In genomic region chr7:131948434-131949053, GRCh38 we compare ENCODE assay signal across 14 cellular contexts.
A peak's percentile ranks its signal among the peaks of the same experiment; 100 is the strongest.
DNase-seq lines count a peak whose midpoint lies in the region; ATAC-seq and TF ChIP-seq lines count a peak whose summit lies in the region.
"Had no signal": no experiment of that assay in that cellular context is flagged by ENCODE, and none has a peak within 500 bp of the region (broad histone marks: within the 10 kb centered on the region; RNA-seq: fewer than 3 reads in every experiment).

No MANE protein-coding gene starts in this region.

- H3K27ac ChIP-seq in HEK293 (ENCODE audit: extremely low read depth, low read depth, low read length) (no peak overlapping the region), VCaP (peak overlapping the region; percentile 95), thoracic aorta (peak overlapping the region; percentile 86 to 88)

- no peaks in the 10 kb centered on the region for H3K9me3 Mint-ChIP-seq in Calu3 (ENCODE audit: low read depth, unreplicated experiment)
- H3K9me3 Mint-ChIP-seq: activated CD4-positive, alpha-beta T cell treated with anti-CD3 and anti-CD28 coated beads, Interleukin-2, amount 10 ng/mL, durations not matched to agents 7 days and 5 days had no signal

- H3K4me1 ChIP-seq in HEK293 (ENCODE audit: control insufficient read depth, insufficient read depth, low read length) (no peaks in the 10 kb centered on the region), thoracic aorta (ENCODE audit: control insufficient read depth in 1 of 2, low read depth in 2 of 2) (peaks cover 19 to 69% of the 10 kb centered on the region in 2 donors)

- peak; percentile 45 for DNase-seq in left ventricle myocardium superior
- DNase-seq in thoracic aorta (ENCODE audit: low spot score) = peak; percentile 76
- no peak for DNase-seq in Calu3
- DNase-seq in GDM1 (lab: John Stamatoyannopoulos, UW) = no peak
- DNase-seq: activated CD4-positive, alpha-beta T cell treated with anti-CD3 and anti-CD28 coated beads, Interleukin-2, amount 10 ng/mL, durations not matched to agents 7 days and 5 days; activated effector memory CD4-positive, alpha-beta T cell treated with Interleukin-2 at 50 U/mL for 16 hours; DMS79 treated with DMSO at 0.1 percent for 48 hours; mammary epithelial cell; NCI-H1417; NK-92 treated with Interleukin-12 subunit alpha and Interleukin-12 subunit beta, amount 100 ng/mL, for 24 hours; T-helper 1 cell had no signal

- no peaks in the 10 kb centered on the region for H3K9me3 ChIP-seq in HEK293 (ENCODE audit: control insufficient read depth, insufficient read depth, low read depth, low read length)
- no peaks in the 10 kb centered on the region for H3K9me3 ChIP-seq in thoracic aorta

- BruUV-seq in Calu3 (replicated peaks; lab: Mats Ljungman, UMichigan) = no TSS peak

- H3K4me3 Mint-ChIP-seq in Calu3 (ENCODE audit: low read depth, unreplicated experiment) = no peak overlapping the region
- H3K4me3 Mint-ChIP-seq: activated CD4-positive, alpha-beta T cell treated with anti-CD3 and anti-CD28 coated beads, Interleukin-2, amount 10 ng/mL, durations not matched to agents 7 days and 5 days had no signal

- H3K4me3 ChIP-seq in HEK293 (ENCODE audit: low read depth, low read length) (no peak overlapping the region), thoracic aorta (no peak overlapping the region)

- H3K36me3 ChIP-seq in HEK293 (ENCODE audit: control insufficient read depth in 2 of 2, insufficient read depth in 1 of 2, low read length in 2 of 2) (no peaks in the 10 kb centered on the region), thoracic aorta (no peaks in the 10 kb centered on the region)

- H3K4me1 Mint-ChIP-seq in Calu3 (ENCODE audit: low read depth, unreplicated experiment) = peaks cover 7% of the 10 kb centered on the region
- H3K4me1 Mint-ChIP-seq: activated CD4-positive, alpha-beta T cell treated with anti-CD3 and anti-CD28 coated beads, Interleukin-2, amount 10 ng/mL, durations not matched to agents 7 days and 5 days had no signal

- no peaks in the 10 kb centered on the region for H3K27me3 ChIP-seq in thoracic aorta (replicated peaks; ENCODE audit: insufficient read depth)

- CTCF ChIA-PET in HEK293 (lab: Yijun Ruan, JAX) (interaction anchor here (0.5 to 1.5 kb wide), 5 partner anchors 100 to 723 kb away, joined by 3 to 4 read pairs (median 3); no protein-coding TSS in a partner anchor), Calu3 (lab: Charles Lee) (no interaction called here)

- H3K27me3 Mint-ChIP-seq in Calu3 (ENCODE audit: unreplicated experiment) = peaks cover 55% of the 10 kb centered on the region

- ATAC-seq in left ventricle myocardium superior (peak; percentile 79), thoracic aorta (ENCODE audit: insufficient number of reproducible peaks, low FRiP score, low read depth) (no peak), HG03159 (IDR thresholded peaks at IDR 0.05; ENCODE audit: unreplicated experiment) (no peak)

- no peak for TF ChIP-seq CTCF in HEK293 (tag by site-specific recombination; IDR thresholded peaks at IDR 0.05)
- no peak for TF ChIP-seq CTCF in VCaP (conservative IDR thresholded peaks at IDR 0.05)
- no peak for TF ChIP-seq CTCF in thoracic aorta (IDR thresholded peaks at IDR 0.05)
- TF ChIP-seq CTCF in Calu3 (IDR thresholded peaks at IDR 0.05; ENCODE audit: unreplicated experiment) = no peak

- intact Hi-C loops in left ventricle myocardium superior (cut with micrococcal nuclease) (loop anchor here (10.0 kb wide), 1 partner anchor 636 kb away; no protein-coding TSS in a partner anchor), Calu3 (cut with micrococcal nuclease; ENCODE audit: unreplicated experiment) (loop anchor here (2.0 to 5.0 kb wide), 2 partner anchors 204 to 302 kb away; no protein-coding TSS in a partner anchor)

- H3K36me3 Mint-ChIP-seq in Calu3 (ENCODE audit: insufficient read depth, unreplicated experiment) = no peaks in the 10 kb centered on the region

- H3K27ac Mint-ChIP-seq in Calu3 (ENCODE audit: unreplicated experiment) = no peak overlapping the region
- H3K27ac Mint-ChIP-seq: activated CD4-positive, alpha-beta T cell treated with anti-CD3 and anti-CD28 coated beads, Interleukin-2, amount 10 ng/mL, durations not matched to agents 7 days and 5 days had no signal

- POLR2A ChIA-PET in HEK293 (lab: Yijun Ruan, JAX) = no interaction called here

TF ChIP-seq in HEK293, 187 proteins besides CTCF, POLR2A, EP300 and RAD21:
- TF ChIP-seq ZNF510 (tag by site-specific recombination; IDR thresholded peaks at IDR 0.05; ENCODE audit: insufficient replicate concordance) = no peak
- TF ChIP-seq ZNF157 (tag by site-specific recombination; IDR thresholded peaks at IDR 0.05) = no peak
- TF ChIP-seq ZBTB48 (tag by site-specific recombination; IDR thresholded peaks at IDR 0.05) = 0 out of 2 replicates have a peak, but pooled peaks have one; percentile 19
- no peak for TF ChIP-seq ZBTB21 (tag by site-specific recombination; IDR thresholded peaks at IDR 0.05)

Comparison
In these comparisons a context has a peak if more than half of its experiments do, and no peak if none do; other contexts are left out.
1. DNase-seq: peak in left ventricle myocardium superior (single experiment) and thoracic aorta (single experiment); none in Calu3 (single experiment) and GDM1 (single experiment).